In genomic region chr7:33012364-33012763, GRCh38 we compare ENCODE assay signal across 25 cellular contexts.
"Had no signal": no experiment of that assay in that cellular context is flagged by ENCODE, and none has a peak within 500 bp of the region (broad histone marks: within the 10 kb centered on the region; RNA-seq: fewer than 3 reads in every experiment).

No MANE protein-coding gene starts in this region.

- DNase-seq: dermis blood vessel endothelial cell; dorsolateral prefrontal cortex; effector CD4-positive, alpha-beta T cell; effector memory CD4-positive, alpha-beta T cell; erythroblast; esophagus squamous epithelium; foreskin fibroblast; foreskin melanocyte; gastrocnemius medialis; heart left ventricle; hypothalamus; immature natural killer cell; islet precursor cell; kidney; kidney glomerular epithelial cell; left lung; left ventricle myocardium superior; lower lobe of right lung; mesenchymal stem cell; naive thymus-derived CD4-positive, alpha-beta T cell had no signal

- FAIRE-seq: colon, kidney had no signal

- H3K4me2 ChIP-seq: hepatocyte had no signal

- ATAC-seq: esophagus mucosa; gastrocnemius medialis; heart left ventricle; left lung; left ventricle myocardium superior; lower lobe of right lung; naive thymus-derived CD4-positive, alpha-beta T cell had no signal

- H3K9me3 ChIP-seq: esophagus squamous epithelium, gastrocnemius medialis, heart left ventricle, left lung, lower lobe of right lung had no signal

- H3K27me3 ChIP-seq: dorsolateral prefrontal cortex, esophagus squamous epithelium, gastrocnemius medialis, heart left ventricle, hepatocyte, left lung had no signal

- H3K4me3 ChIP-seq: coronary artery, dorsolateral prefrontal cortex, esophagus squamous epithelium, gastrocnemius medialis, heart left ventricle, hepatocyte, left lung, lower lobe of right lung had no signal

- H2AFZ ChIP-seq: hepatocyte had no signal

- H3K4me1 ChIP-seq: esophagus squamous epithelium, gastrocnemius medialis, heart left ventricle, left lung, lower lobe of right lung had no signal

- H3K79me2 ChIP-seq: hepatocyte had no signal

- H3K27ac ChIP-seq: coronary artery, dorsolateral prefrontal cortex, epithelial cell of prostate, esophagus squamous epithelium, gastrocnemius medialis, heart left ventricle, hepatocyte, left lung, lower lobe of right lung had no signal
